ENCODE assay signal across 8 cellular contexts in genomic region chr19:40348125-40348913, GRCh38. TPM values are rescaled to one million over a fixed set of nuclear protein-coding genes. Genes with fewer than 3 reads are reported as not detected.
DNase-seq lines count a peak whose midpoint lies in the region; ATAC-seq and TF ChIP-seq lines count a peak whose summit lies in the region.

A gene with protein sequence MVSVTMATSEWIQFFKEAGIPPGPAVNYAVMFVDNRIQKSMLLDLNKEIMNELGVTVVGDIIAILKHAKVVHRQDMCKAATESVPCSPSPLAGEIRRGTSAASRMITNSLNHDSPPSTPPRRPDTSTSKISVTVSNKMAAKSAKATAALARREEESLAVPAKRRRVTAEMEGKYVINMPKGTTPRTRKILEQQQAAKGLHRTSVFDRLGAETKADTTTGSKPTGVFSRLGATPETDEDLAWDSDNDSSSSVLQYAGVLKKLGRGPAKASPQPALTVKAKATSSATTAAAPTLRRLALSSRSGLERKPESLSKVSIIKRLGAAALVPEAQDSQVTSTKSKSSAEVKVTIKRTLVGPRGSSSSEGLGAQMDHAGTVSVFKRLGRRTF (minus strand): TSS chr19:40348397. CDS start chr19:40341857, 6,540 bp downstream.
TSS of gene PLD3 (plus strand) at chr19:40348695. CDS start at chr19:40366484, 17,789 bp downstream.

- H3K27ac ChIP-seq in ascending aorta (peak within 1 kb of the TSS; percentile 51 to 85), right cardiac atrium (ENCODE audit: low read length) (peak within 1 kb of the TSS; percentile 69), vagina (peak within 1 kb of the TSS; percentile 61)

- H3K4me1 ChIP-seq in ascending aorta (peaks cover 4 to 10% of the 10 kb centered on the region in 2 donors), right cardiac atrium (ENCODE audit: control insufficient read depth, insufficient read depth, low read length) (peaks cover 3% of the 10 kb centered on the region), vagina (peaks cover 32% of the 10 kb centered on the region)

- no peaks in the 10 kb centered on the region for H3K27me3 Mint-ChIP-seq in T-helper 2 cell treated with Interferon-gamma antibody and Interleukin-4, amounts not matched to agents 5 μg/mL and 100 μg/mL, for 36 hours (ENCODE audit: low read depth)

- H3K36me3 ChIP-seq in ascending aorta (no peaks in the 10 kb centered on the region), vagina (no peaks in the 10 kb centered on the region)

- H3K27ac Mint-ChIP-seq in T-helper 2 cell treated with Interferon-gamma antibody and Interleukin-4, amounts not matched to agents 5 μg/mL and 100 μg/mL, for 36 hours, result peak within 1 kb of the TSS; percentile 96

- peaks cover 2% of the 10 kb centered on the region for H3K36me3 Mint-ChIP-seq in T-helper 2 cell treated with Interferon-gamma antibody and Interleukin-4, amounts not matched to agents 5 μg/mL and 100 μg/mL, for 36 hours (ENCODE audit: low read depth)

- peaks cover 22% of the 10 kb centered on the region for H3K4me1 Mint-ChIP-seq in T-helper 2 cell treated with Interferon-gamma antibody and Interleukin-4, amounts not matched to agents 5 μg/mL and 100 μg/mL, for 36 hours (ENCODE audit: low read depth)

- ATAC-seq in GM18502 (IDR thresholded peaks at IDR 0.05; ENCODE audit: poor library complexity, unreplicated experiment) (peak; percentile 95), HG02970 (IDR thresholded peaks at IDR 0.05; ENCODE audit: low FRiP score, unreplicated experiment) (peak; percentile 97), right cardiac atrium (peak; percentile 98 to 99)

- under 1% methylated on average over 77 of the region's 77 CpGs for WGBS in right cardiac atrium

- intact Hi-C loops in ascending aorta (cut with DNase I) (loop anchor here (1.0 to 5.0 kb wide), 7 partner anchors 54 to 249 kb away; partner anchors contain the start of genes AKT2, MAP3K10 and SERTAD3), right cardiac atrium (cut with DNase I) (loop anchor here in 1 of 4 donors (10.0 kb wide), 1 partner anchor 96 kb away; the partner anchor contains the start of gene SERTAD3), vagina (cut with DNase I) (no loop called here)

- peak within 1 kb of the TSS; percentile 91 for H3K4me3 Mint-ChIP-seq in T-helper 2 cell treated with Interferon-gamma antibody and Interleukin-4, amounts not matched to agents 5 μg/mL and 100 μg/mL, for 36 hours

- TF ChIP-seq POLR2A in vagina (IDR thresholded peaks at IDR 0.05), result peak in 1 of 2 donors; percentile 84

- TF ChIP-seq CTCF in ascending aorta (IDR thresholded peaks at IDR 0.05) (no peak), vagina (IDR thresholded peaks at IDR 0.05) (peak in 2 of 3 experiments; percentile 17 to 27)

- H3K9me3 Mint-ChIP-seq in T-helper 2 cell treated with Interferon-gamma antibody and Interleukin-4, amounts not matched to agents 5 μg/mL and 100 μg/mL, for 36 hours, result no peaks in the 10 kb centered on the region

- no peaks in the 10 kb centered on the region for H3K9me3 ChIP-seq in ascending aorta
- no peaks in the 10 kb centered on the region for H3K9me3 ChIP-seq in right cardiac atrium (ENCODE audit: control insufficient read depth, low read length)
- no peaks in the 10 kb centered on the region for H3K9me3 ChIP-seq in vagina

- H3K27me3 ChIP-seq in ascending aorta (no peaks in the 10 kb centered on the region), right cardiac atrium (ENCODE audit: control insufficient read depth, insufficient read depth) (no peaks in the 10 kb centered on the region), vagina (no peaks in the 10 kb centered on the region)

- H3K4me3 ChIP-seq in ascending aorta, result peak within 1 kb of the TSS; percentile 80 to 94
- peak within 1 kb of the TSS; percentile 84 for H3K4me3 ChIP-seq in right cardiac atrium (ENCODE audit: low read length)
- peak within 1 kb of the TSS; percentile 55 to 80 for H3K4me3 ChIP-seq in vagina

- DNase-seq in NCI-H1930 (lab: John Stamatoyannopoulos, UW) (peak; percentile 99 to 100), ascending aorta (ENCODE audit: low spot score in 2 of 2) (peak; percentile 99 to 100), right cardiac atrium (peak; percentile 99 to 100 (median 100)), putamen (ENCODE audit: low spot score) (peak; percentile 99), vagina (ENCODE audit: extremely low spot score in 2 of 2) (peak; percentile 98 to 99)
- peak; percentile 100 for DNase-seq in T-helper 2 cell treated with Interferon-gamma antibody and Interleukin-4, amounts not matched to agents 5 μg/mL and 100 μg/mL, for 36 hours (ENCODE audit: low spot score)

RNA-seq across cellular contexts. Expression of the first gene that starts in this region (rescaled TPM):
- total RNA-seq in ascending aorta (10.4 TPM), right cardiac atrium (100 to 1,000 TPM; 116 to 170 (median 144) TPM), vagina (17.4 TPM)
- polyA plus RNA-seq in right cardiac atrium, result 194 TPM

RNA-seq across cellular contexts. Expression of gene PLD3, which starts in this region (rescaled TPM):
- 345 TPM for total RNA-seq in ascending aorta
- 100 to 1,000 TPM; 197 to 235 (median 223) TPM for total RNA-seq in right cardiac atrium
- 180 TPM for polyA plus RNA-seq in right cardiac atrium
- total RNA-seq in vagina, result 177 TPM

Comparison
In these comparisons a context has a peak if more than half of its experiments do, and no peak if none do; other contexts are left out.
1. Peak in every context shown above with its lines: DNase-seq, ATAC-seq, H3K4me3 ChIP-seq and H3K27ac ChIP-seq.
2. CTCF ChIP-seq: peak in vagina (2 of 3); none in ascending aorta (0 of 3).